2 cellular contexts compared by ENCODE assay signal in genomic region chrX:129559800-129560199, GRCh38.
TF ChIP-seq lines count a peak whose summit lies in the region.

No MANE protein-coding gene starts in this region.

TF ChIP-seq in SK-N-SH treated with all-trans-retinoic acid at 6 μM for 48 hours, 23 proteins besides CTCF, POLR2A, EP300 and RAD21 (continued from another document):
- TF ChIP-seq, protein P1, sequence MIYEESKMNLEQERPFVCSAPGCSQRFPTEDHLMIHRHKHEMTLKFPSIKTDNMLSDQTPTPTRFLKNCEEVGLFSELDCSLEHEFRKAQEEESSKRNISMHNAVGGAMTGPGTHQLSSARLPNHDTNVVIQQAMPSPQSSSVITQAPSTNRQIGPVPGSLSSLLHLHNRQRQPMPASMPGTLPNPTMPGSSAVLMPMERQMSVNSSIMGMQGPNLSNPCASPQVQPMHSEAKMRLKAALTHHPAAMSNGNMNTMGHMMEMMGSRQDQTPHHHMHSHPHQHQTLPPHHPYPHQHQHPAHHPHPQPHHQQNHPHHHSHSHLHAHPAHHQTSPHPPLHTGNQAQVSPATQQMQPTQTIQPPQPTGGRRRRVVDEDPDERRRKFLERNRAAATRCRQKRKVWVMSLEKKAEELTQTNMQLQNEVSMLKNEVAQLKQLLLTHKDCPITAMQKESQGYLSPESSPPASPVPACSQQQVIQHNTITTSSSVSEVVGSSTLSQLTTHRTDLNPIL (CRISPR knock-in tag; IDR thresholded peaks at IDR 0.05; ENCODE audit: low read depth), result no peak
- TF ChIP-seq ESRRG (CRISPR knock-in tag; IDR thresholded peaks at IDR 0.05) (no peak), ZC3H10 (CRISPR knock-in tag; IDR thresholded peaks at IDR 0.05) (no peak), OSR1 (CRISPR knock-in tag; IDR thresholded peaks at IDR 0.05) (no peak), PPARA (CRISPR knock-in tag; IDR thresholded peaks at IDR 0.05; ENCODE audit: borderline replicate concordance) (no peak), PATZ1 (CRISPR knock-in tag; IDR thresholded peaks at IDR 0.05; ENCODE audit: borderline replicate concordance) (no peak), GLIS3 (CRISPR knock-in tag; IDR thresholded peaks at IDR 0.05) (no peak)

TF ChIP-seq in SK-N-SH, 30 proteins besides CTCF, POLR2A, EP300 and RAD21 (continued from another document):
- no peak for TF ChIP-seq PBX3 (IDR thresholded peaks at IDR 0.05)
- TF ChIP-seq SIN3A (IDR thresholded peaks at IDR 0.05; ENCODE audit: borderline replicate concordance, low read depth, low read length), result no peak
- no peak for TF ChIP-seq SMC3 (IDR thresholded peaks at IDR 0.05; ENCODE audit: low read depth, low read length)
- TF ChIP-seq NFIC (IDR thresholded peaks at IDR 0.05; ENCODE audit: borderline replicate concordance), result no peak
- no peak for TF ChIP-seq FOXJ3 (CRISPR knock-in tag; IDR thresholded peaks at IDR 0.05)
- TF ChIP-seq MEF2A (IDR thresholded peaks at IDR 0.05; ENCODE audit: borderline replicate concordance, low read depth), result no peak
- no peak for TF ChIP-seq REST (IDR thresholded peaks at IDR 0.05; ENCODE audit: low read depth, low read length)
- no peak for TF ChIP-seq FOXM1 (IDR thresholded peaks at IDR 0.05; ENCODE audit: low read depth)
